2 cellular contexts compared by ENCODE assay signal in genomic region chr13:75869981-75870380, GRCh38.
TF ChIP-seq lines count a peak whose summit lies in the region.

No MANE protein-coding gene starts in this region.

TF ChIP-seq in SK-N-SH treated with all-trans-retinoic acid at 6 μM for 48 hours, 23 proteins besides CTCF, POLR2A, EP300 and RAD21 (continued from another document):
- TF ChIP-seq, protein P1, sequence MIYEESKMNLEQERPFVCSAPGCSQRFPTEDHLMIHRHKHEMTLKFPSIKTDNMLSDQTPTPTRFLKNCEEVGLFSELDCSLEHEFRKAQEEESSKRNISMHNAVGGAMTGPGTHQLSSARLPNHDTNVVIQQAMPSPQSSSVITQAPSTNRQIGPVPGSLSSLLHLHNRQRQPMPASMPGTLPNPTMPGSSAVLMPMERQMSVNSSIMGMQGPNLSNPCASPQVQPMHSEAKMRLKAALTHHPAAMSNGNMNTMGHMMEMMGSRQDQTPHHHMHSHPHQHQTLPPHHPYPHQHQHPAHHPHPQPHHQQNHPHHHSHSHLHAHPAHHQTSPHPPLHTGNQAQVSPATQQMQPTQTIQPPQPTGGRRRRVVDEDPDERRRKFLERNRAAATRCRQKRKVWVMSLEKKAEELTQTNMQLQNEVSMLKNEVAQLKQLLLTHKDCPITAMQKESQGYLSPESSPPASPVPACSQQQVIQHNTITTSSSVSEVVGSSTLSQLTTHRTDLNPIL (CRISPR knock-in tag; IDR thresholded peaks at IDR 0.05; ENCODE audit: low read depth) = no peak
- TF ChIP-seq ISL1 (CRISPR knock-in tag; IDR thresholded peaks at IDR 0.05) (no peak), CSRNP3 (CRISPR knock-in tag; IDR thresholded peaks at IDR 0.05) (no peak), CSDC2 (CRISPR knock-in tag; IDR thresholded peaks at IDR 0.05) (no peak), RARB (CRISPR knock-in tag; IDR thresholded peaks at IDR 0.05) (no peak), GLIS3 (CRISPR knock-in tag; IDR thresholded peaks at IDR 0.05) (no peak), ZNF8 (CRISPR knock-in tag; IDR thresholded peaks at IDR 0.05) (no peak), BACH2 (CRISPR knock-in tag; IDR thresholded peaks at IDR 0.05; ENCODE audit: borderline replicate concordance) (no peak), ZNF565 (CRISPR knock-in tag; conservative IDR thresholded peaks at IDR 0.05; ENCODE audit: low read depth) (no peak), ZFP3 (CRISPR knock-in tag; IDR thresholded peaks at IDR 0.05) (no peak)

TF ChIP-seq in H1, 55 proteins besides CTCF, POLR2A, EP300 and RAD21 (continued from another document):
- TF ChIP-seq GABPA (IDR thresholded peaks at IDR 0.05; ENCODE audit: borderline replicate concordance, insufficient read depth, low read length) (no peak), JUND (IDR thresholded peaks at IDR 0.05; ENCODE audit: low read length) (no peak), SP4 (IDR thresholded peaks at IDR 0.05; ENCODE audit: low read length) (no peak), CHD1 (IDR thresholded peaks at IDR 0.05; ENCODE audit: low read depth, low read length) (no peak)
- TF ChIP-seq, protein P2, sequence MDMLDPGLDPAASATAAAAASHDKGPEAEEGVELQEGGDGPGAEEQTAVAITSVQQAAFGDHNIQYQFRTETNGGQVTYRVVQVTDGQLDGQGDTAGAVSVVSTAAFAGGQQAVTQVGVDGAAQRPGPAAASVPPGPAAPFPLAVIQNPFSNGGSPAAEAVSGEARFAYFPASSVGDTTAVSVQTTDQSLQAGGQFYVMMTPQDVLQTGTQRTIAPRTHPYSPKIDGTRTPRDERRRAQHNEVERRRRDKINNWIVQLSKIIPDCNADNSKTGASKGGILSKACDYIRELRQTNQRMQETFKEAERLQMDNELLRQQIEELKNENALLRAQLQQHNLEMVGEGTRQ (IDR thresholded peaks at IDR 0.05; ENCODE audit: low read length) = no peak
